Comparison of ENCODE assay signal across 18 cellular contexts in genomic region chr18:2723207-2723606, GRCh38.
DNase-seq lines count a peak whose midpoint lies in the region; ATAC-seq, FAIRE-seq and TF ChIP-seq lines count a peak whose summit lies in the region.
"Had no signal": no experiment of that assay in that cellular context is flagged by ENCODE, and none has a peak within 500 bp of the region (broad histone marks: within the 10 kb centered on the region; RNA-seq: fewer than 3 reads in every experiment).

No MANE protein-coding gene starts in this region.

- TF ChIP-seq EP300 in K562 (IDR thresholded peaks at IDR 0.05; ENCODE audit: low read length): no peak

- no peak overlapping the region for H2AK9ac ChIP-seq in IMR-90 (replicated peaks; ENCODE audit: low read depth, low read length, poor library complexity)

- H4K20me1 ChIP-seq in IMR-90 (ENCODE audit: insufficient read depth, low read length) (peaks cover 4% of the 10 kb centered on the region; the same call in 1 of the 2 replicates), K562 (replicated peaks; ENCODE audit: control insufficient read depth, insufficient read depth, low read length) (no peaks in the 10 kb centered on the region)

- H3K23ac ChIP-seq in IMR-90 (ENCODE audit: low read depth, low read length): no peak overlapping the region

- CTCF ChIA-PET in IMR-90 (lab: Yijun Ruan, JAX): no interaction called here
- CTCF ChIA-PET in K562 (lab: Yijun Ruan, JAX; ENCODE audit: low intra/inter-chr PET ratio): no interaction called here

- peaks cover 6% of the 10 kb centered on the region; the same call in 1 of the 3 replicates for H3K79me2 ChIP-seq in K562 (ENCODE audit: control insufficient read depth, insufficient read depth, low read length)

- H3K4me2 ChIP-seq in IMR-90 (ENCODE audit: low read depth, low read length) (no peak overlapping the region), K562 (ENCODE audit: insufficient read depth, low read length) (no peak overlapping the region)

- H3K36me3 ChIP-seq in IMR-90 (ENCODE audit: control insufficient read depth, insufficient read depth, low read length) (peaks cover 29% of the 10 kb centered on the region), K562 (ENCODE audit: control insufficient read depth, insufficient read depth, low read length) (peaks cover 89% of the 10 kb centered on the region), neutrophil (peaks cover 100% of the 10 kb centered on the region), esophagus squamous epithelium (peaks cover 0 to 100% (median 6%) of the 10 kb centered on the region in 3 donors)

- no peak overlapping the region for H3K14ac ChIP-seq in IMR-90 (replicated peaks; ENCODE audit: low read depth, low read length)

- no peaks in the 10 kb centered on the region for H3K9me3 Mint-ChIP-seq in T-helper 1 cell treated with Interleukin-12 subunit alpha and Interleukin-12 subunit beta and Interleukin-4 antibody, amounts not matched to agents 30 μg/mL and 1 μg/mL, for 36 hours

- H3K9me1 ChIP-seq in IMR-90 (ENCODE audit: insufficient read depth, low read length) (peaks cover 7% of the 10 kb centered on the region), K562 (ENCODE audit: control insufficient read depth, insufficient read depth, low read length) (no peaks in the 10 kb centered on the region)

- H3K9me3 ChIP-seq in IMR-90 (ENCODE audit: control insufficient read depth, insufficient read depth, low read length) (no peaks in the 10 kb centered on the region), K562 (replicated peaks; ENCODE audit: control insufficient read depth, insufficient read depth, low read depth, low read length) (no peaks in the 10 kb centered on the region), neutrophil (no peaks in the 10 kb centered on the region), esophagus squamous epithelium (no peaks in the 10 kb centered on the region)

- BruUV-seq in IMR-90 (replicated peaks; lab: Mats Ljungman, UMichigan) (no TSS peak), K562 (replicated peaks; lab: Mats Ljungman, UMichigan) (no TSS peak)

- peaks cover 30% of the 10 kb centered on the region for H3K4me1 Mint-ChIP-seq in T-helper 1 cell treated with Interleukin-12 subunit alpha and Interleukin-12 subunit beta and Interleukin-4 antibody, amounts not matched to agents 30 μg/mL and 1 μg/mL, for 36 hours (ENCODE audit: low read depth)

- H3K27ac Mint-ChIP-seq in T-helper 1 cell treated with Interleukin-12 subunit alpha and Interleukin-12 subunit beta and Interleukin-4 antibody, amounts not matched to agents 30 μg/mL and 1 μg/mL, for 36 hours: peak overlapping the region; percentile 16

- no peak for DNase-seq in T-helper 1 cell
- DNase-seq in IMR-90: peak; percentile 4
- DNase-seq in K562 (ENCODE audit: extremely low read depth in 1 of 4, low spot score in 3 of 4): no peak
- no peak for DNase-seq in NCI-H146 (lab: John Stamatoyannopoulos, UW)
- no peak for DNase-seq in HuH-7 (ENCODE audit: low spot score)
- no peak for DNase-seq in esophagus squamous epithelium (lab: John Stamatoyannopoulos, UW)
- DNase-seq: 8988T; central memory CD4-positive, alpha-beta T cell; effector memory CD4-positive, alpha-beta T cell; H7; NCI-H2081; NCI-H526 treated with DMSO at 0.1 percent for 48 hours; OCI-M1 had no signal

- no peak overlapping the region for H2BK5ac ChIP-seq in IMR-90 (ENCODE audit: low read depth, low read length, poor library complexity, severe bottlenecking)

- peaks cover 58% of the 10 kb centered on the region for H3K36me3 Mint-ChIP-seq in T-helper 1 cell treated with Interleukin-12 subunit alpha and Interleukin-12 subunit beta and Interleukin-4 antibody, amounts not matched to agents 30 μg/mL and 1 μg/mL, for 36 hours (ENCODE audit: low read depth)

- peaks cover 12 to 19% of the 10 kb centered on the region in 2 experiments; a peak in 3 of 4 replicates for H3K79me1 ChIP-seq in IMR-90 (ENCODE audit: low read depth in 1 of 2, low read length in 2 of 2)

- no peak overlapping the region for H3K4me3 Mint-ChIP-seq in T-helper 1 cell treated with Interleukin-12 subunit alpha and Interleukin-12 subunit beta and Interleukin-4 antibody, amounts not matched to agents 30 μg/mL and 1 μg/mL, for 36 hours

- dilution Hi-C loops in IMR-90 (cut with HindIII; ENCODE audit: low sequenced_read_pairs, unreplicated experiment): no loop called here

- H4K91ac ChIP-seq in IMR-90 (ENCODE audit: insufficient read depth, low read depth, low read length): no peak overlapping the region

- in situ Hi-C loops in IMR-90 (cut with MboI; ENCODE audit: low sequenced_read_pairs) (no loop called here), K562 (cut with MboI) (no loop called here)

- no peak overlapping the region for H3K4ac ChIP-seq in IMR-90 (ENCODE audit: low read depth, low read length)

- POLR2A ChIA-PET in IMR-90 (lab: Charles Lee; ENCODE audit: unreplicated experiment): no interaction called here
- POLR2A ChIA-PET in K562 (lab: Yijun Ruan, JAX): interaction anchor here (0.5 to 1.8 kb wide), 6 partner anchors 9 to 458 kb away, joined by 3 to 6 read pairs (median 3); no protein-coding TSS in a partner anchor

- H2BK120ac ChIP-seq in IMR-90 (ENCODE audit: low read depth, low read length): no peak overlapping the region

- no peak for ATAC-seq in IMR-90 (ENCODE audit: low read depth)
- ATAC-seq in K562: peak; percentile 56
- ATAC-seq: left lobe of liver had no signal

- TF ChIP-seq RAD21 in IMR-90 (IDR thresholded peaks at IDR 0.05; ENCODE audit: low read length): no peak
- TF ChIP-seq RAD21 in K562 (CRISPR knock-in tag; conservative IDR thresholded peaks at IDR 0.05 in 1 of 2, IDR thresholded peaks at IDR 0.05 in 1 of 2): no peak

- H2AK5ac ChIP-seq in IMR-90 (ENCODE audit: low read depth, low read length): no peak overlapping the region

- no peak overlapping the region for H3K56ac ChIP-seq in IMR-90 (ENCODE audit: extremely low read depth, insufficient read depth, low read length)

- no peak overlapping the region for H4K5ac ChIP-seq in IMR-90 (ENCODE audit: low read depth, low read length)

- TF ChIP-seq POLR2A in IMR-90 (IDR thresholded peaks at IDR 0.05; ENCODE audit: low read depth, low read length): no peak
- no peak for TF ChIP-seq POLR2A in K562 (conservative IDR thresholded peaks at IDR 0.05)
- TF ChIP-seq POLR2A in esophagus squamous epithelium (IDR thresholded peaks at IDR 0.05): no peak

- no peak overlapping the region for H2BK20ac ChIP-seq in IMR-90 (ENCODE audit: low read depth, low read length)

- no peak for FAIRE-seq in K562 (lab: Jason Lieb, UNC)
- FAIRE-seq: TTC549 had no signal

- no peaks in the 10 kb centered on the region for H3K27me3 ChIP-seq in IMR-90 (ENCODE audit: control insufficient read depth, insufficient read depth, low read length)
- H3K27me3 ChIP-seq in K562 (ENCODE audit: control insufficient read depth in 2 of 2, insufficient read depth in 2 of 2, low read length in 2 of 2): no peaks in the 10 kb centered on the region
- H3K27me3 ChIP-seq in neutrophil: no peaks in the 10 kb centered on the region
- H3K27me3 ChIP-seq in esophagus squamous epithelium: no peaks in the 10 kb centered on the region

- no CpG with 5 or more reads among the region's 1 CpG for WGBS in IMR-90 (ENCODE audit: extremely low coverage in 2 of 2, insufficient read length in 1 of 2), 2 experiments
- 43% methylated on average over 1 of the region's 1 CpG for WGBS in K562 (ENCODE audit: insufficient coverage, low coverage, missing lambda C conversion rate)
- WGBS in esophagus squamous epithelium, 2 donors: 78 to 100% methylated on average over 1 of the region's 1 CpG

- no peak overlapping the region for H4K8ac ChIP-seq in IMR-90 (ENCODE audit: low read depth in 2 of 2, low read length in 2 of 2)

- H2AFZ ChIP-seq in IMR-90 (replicated peaks; ENCODE audit: low read length, poor library complexity) (no peak overlapping the region), K562 (ENCODE audit: low read depth, low read length) (no peak overlapping the region)

- H3K27me3 Mint-ChIP-seq in T-helper 1 cell treated with Interleukin-12 subunit alpha and Interleukin-12 subunit beta and Interleukin-4 antibody, amounts not matched to agents 30 μg/mL and 1 μg/mL, for 36 hours (ENCODE audit: low read depth): no peaks in the 10 kb centered on the region

- no peak overlapping the region for H2BK15ac ChIP-seq in IMR-90 (ENCODE audit: low read depth, low read length)

- H3K27ac ChIP-seq in IMR-90 (ENCODE audit: insufficient read depth, low read length) (no peak overlapping the region), K562 (ENCODE audit: extremely low read depth, low read depth, low read length) (no peak overlapping the region), neutrophil (peak overlapping the region; percentile 13), esophagus squamous epithelium (no peak overlapping the region)
- H3K27ac ChIP-seq: C4-2B had no signal

- H3K18ac ChIP-seq in IMR-90 (ENCODE audit: low read depth, low read length): no peak overlapping the region

- H3K4me3 ChIP-seq in IMR-90 (ENCODE audit: insufficient read depth, low read depth, low read length) (no peak overlapping the region), K562 (no peak overlapping the region), neutrophil (ENCODE audit: low read depth in 1 of 2, low read length in 1 of 2) (no peak overlapping the region), esophagus squamous epithelium (no peak overlapping the region)

- H3K9ac ChIP-seq in IMR-90 (ENCODE audit: low read depth, low read length) (no peak overlapping the region), K562 (ENCODE audit: insufficient read depth in 1 of 2, low read depth in 2 of 2, low read length in 2 of 2) (no peak overlapping the region)

- no peak for TF ChIP-seq CTCF in IMR-90 (conservative IDR thresholded peaks at IDR 0.05; ENCODE audit: low read depth, low read length)
- TF ChIP-seq CTCF in K562 (IDR thresholded peaks at IDR 0.05 in 2 of 3, conservative IDR thresholded peaks at IDR 0.05 in 1 of 3; ENCODE audit: insufficient read depth in 2 of 3, low read depth in 1 of 3, low read length in 3 of 3): no peak
- no peak for TF ChIP-seq CTCF in neutrophil (IDR thresholded peaks at IDR 0.05)
- TF ChIP-seq CTCF in esophagus squamous epithelium (IDR thresholded peaks at IDR 0.05): no peak

- intact Hi-C loops in IMR-90 (cut with micrococcal nuclease) (no loop called here), K562 (cut with micrococcal nuclease) (no loop called here), esophagus squamous epithelium (cut with DNase I) (no loop called here)

- no peaks in the 10 kb centered on the region; the same call in none of the 2 replicates for H3K4me1 ChIP-seq in IMR-90 (ENCODE audit: control insufficient read depth, insufficient read depth, low read length)
- no peaks in the 10 kb centered on the region for H3K4me1 ChIP-seq in K562 (replicated peaks in 1 of 2; ENCODE audit: control insufficient read depth in 2 of 2, insufficient read depth in 2 of 2, low read length in 2 of 2)
- no peaks in the 10 kb centered on the region for H3K4me1 ChIP-seq in neutrophil (ENCODE audit: control insufficient read depth in 1 of 2, insufficient read depth in 1 of 2, low read depth in 1 of 2, low read length in 1 of 2)
- no peaks in the 10 kb centered on the region for H3K4me1 ChIP-seq in esophagus squamous epithelium

TF ChIP-seq in IMR-90, 13 proteins besides CTCF, POLR2A, EP300 and RAD21 (continues in another document):
- no peak for TF ChIP-seq RCOR1 (IDR thresholded peaks at IDR 0.05; ENCODE audit: insufficient replicate concordance, low read length)
- TF ChIP-seq CHD1 (IDR thresholded peaks at IDR 0.05; ENCODE audit: low read depth, low read length): no peak

TF ChIP-seq in K562, 482 proteins besides CTCF, POLR2A, EP300 and RAD21 (continues in another document):
- TF ChIP-seq SAP30 (IDR thresholded peaks at IDR 0.05; ENCODE audit: borderline replicate concordance, insufficient read depth, low read depth, low read length, poor library complexity, severe bottlenecking): no peak
